Comparison of ENCODE assay signal across 16 cellular contexts in genomic region chr4:73727685-73728084, GRCh38. TPM values are rescaled to one million over a fixed set of nuclear protein-coding genes. Genes with fewer than 3 reads are reported as not detected.
DNase-seq lines count a peak whose midpoint lies in the region; ATAC-seq and TF ChIP-seq lines count a peak whose summit lies in the region.
"Had no signal": no experiment of that assay in that cellular context is flagged by ENCODE, and none has a peak within 500 bp of the region (broad histone marks: within the 10 kb centered on the region; RNA-seq: fewer than 3 reads in every experiment).

No MANE protein-coding gene starts in this region.

- H3K4me3 Mint-ChIP-seq in H9: no peak overlapping the region
- H3K4me3 Mint-ChIP-seq: activated naive CD8-positive, alpha-beta T cell treated with anti-CD3 and anti-CD28 coated beads, Interleukin-2, amount 10 ng/mL, durations not matched to agents 7 days and 5 days; endodermal cell had no signal

- H2BK15ac ChIP-seq in H9 (ENCODE audit: low read depth, low read length): no peak overlapping the region

- no peaks in the 10 kb centered on the region for H3K27me3 Mint-ChIP-seq in H9 (ENCODE audit: low read depth)

- H2BK120ac ChIP-seq in H9 (ENCODE audit: low read depth, low read length, poor library complexity, severe bottlenecking): no peak overlapping the region

- no peak overlapping the region for H4K5ac ChIP-seq in H9 (ENCODE audit: insufficient read length, low read depth, low read length)

- H3K36me3 Mint-ChIP-seq in H9 (ENCODE audit: insufficient read depth in 1 of 3, low read depth in 3 of 3): no peaks in the 10 kb centered on the region
- H3K36me3 Mint-ChIP-seq: activated naive CD8-positive, alpha-beta T cell treated with anti-CD3 and anti-CD28 coated beads, Interleukin-2, amount 10 ng/mL, durations not matched to agents 7 days and 5 days had no signal

- no peaks in the 10 kb centered on the region for H3K9me3 ChIP-seq in H9 (ENCODE audit: control insufficient read depth, low read depth, low read length)
- H3K9me3 ChIP-seq in right lobe of liver: no peaks in the 10 kb centered on the region
- H3K9me3 ChIP-seq: HAP-1 had no signal

- H3K79me2 ChIP-seq in H9 (ENCODE audit: insufficient read depth, low read length): no peaks in the 10 kb centered on the region

- no peak overlapping the region for H3T11ph ChIP-seq in H9 (ENCODE audit: low read length)

- H3K79me1 ChIP-seq in H9 (ENCODE audit: insufficient read depth, low read depth, low read length, poor library complexity, severe bottlenecking): no peaks in the 10 kb centered on the region

- WGBS in H9 (ENCODE audit: extremely low coverage, insufficient read length, low lambda C conversion rate): no CpG with 5 or more reads among the region's 8 CpGs
- 71% methylated on average over 3 of the region's 8 CpGs for WGBS in right lobe of liver (ENCODE audit: insufficient coverage, low coverage, low lambda C conversion rate, missing lambda C conversion rate)

- H3K18ac ChIP-seq in H9 (ENCODE audit: insufficient read length, low read depth, low read length): no peak overlapping the region

- H2AK5ac ChIP-seq in H9 (ENCODE audit: insufficient read length, low read length): no peak overlapping the region

- H3K14ac ChIP-seq in H9 (ENCODE audit: insufficient read depth, low read length): 0 out of 2 replicates have a peak overlapping the region, but pooled peaks have one; percentile 24

- no peaks in the 10 kb centered on the region for H4K20me1 ChIP-seq in H9 (ENCODE audit: control insufficient read depth, insufficient read depth, insufficient read length)

- no peak overlapping the region for H3K27ac Mint-ChIP-seq in H9
- H3K27ac Mint-ChIP-seq: activated naive CD8-positive, alpha-beta T cell treated with anti-CD3 and anti-CD28 coated beads, Interleukin-2, amount 10 ng/mL, durations not matched to agents 7 days and 5 days; endodermal cell had no signal

- H3K9ac ChIP-seq in H9 (ENCODE audit: extremely low read depth, insufficient read length, low read length): no peak overlapping the region

- H3K36me3 ChIP-seq in right lobe of liver: no peaks in the 10 kb centered on the region
- H3K36me3 ChIP-seq: HAP-1 had no signal

- H3K27ac ChIP-seq in H9 (ENCODE audit: insufficient read length, low read depth, low read length) (no peak overlapping the region), right lobe of liver (no peak overlapping the region)

- H3K27me3 ChIP-seq in H9 (ENCODE audit: insufficient read depth, low read length) (no peaks in the 10 kb centered on the region), right lobe of liver (no peaks in the 10 kb centered on the region)

- H3K4ac ChIP-seq in H9 (ENCODE audit: low read depth, low read length): no peak overlapping the region

- no peak overlapping the region for H3K23ac ChIP-seq in H9 (ENCODE audit: insufficient read length, low read depth, low read length)

- no peaks in the 10 kb centered on the region for H3K23me2 ChIP-seq in H9 (ENCODE audit: insufficient read length, low read depth, low read length, poor library complexity, severe bottlenecking)

- ATAC-seq in GM18520 (IDR thresholded peaks at IDR 0.05; ENCODE audit: unreplicated experiment) (peak; percentile 69), HG03469 (IDR thresholded peaks at IDR 0.05; ENCODE audit: unreplicated experiment) (peak; percentile 61), right lobe of liver (no peak)
- ATAC-seq: sciatic nerve had no signal

- H3K9me3 Mint-ChIP-seq in H9: no peaks in the 10 kb centered on the region
- H3K9me3 Mint-ChIP-seq: activated naive CD8-positive, alpha-beta T cell treated with anti-CD3 and anti-CD28 coated beads, Interleukin-2, amount 10 ng/mL, durations not matched to agents 7 days and 5 days; endodermal cell had no signal

- DNase-seq in H9 (no peak), islet precursor cell (peak; percentile 52), NCI-H2196 treated with DMSO at 0.1 percent for 48 hours (lab: John Stamatoyannopoulos, UW; ENCODE audit: unreplicated experiment) (no peak), OCI-M1 (lab: John Stamatoyannopoulos, UW) (no peak), right lobe of liver (no peak), NCI-H1417 (lab: John Stamatoyannopoulos, UW) (no peak)
- DNase-seq: activated CD4-positive, alpha-beta T cell treated with anti-CD3 and anti-CD28 coated beads, Interleukin-2, amount 50 U/mL, for 4 hours; activated naive CD8-positive, alpha-beta T cell treated with anti-CD3 and anti-CD28 coated beads, Interleukin-2, amount 10 ng/mL, durations not matched to agents 7 days and 5 days; C1 segment of cervical spinal cord; endodermal cell; KG1; NCI-H524 treated with DMSO at 0.1 percent for 48 hours had no signal

- H3K4me2 ChIP-seq in H9 (ENCODE audit: insufficient read depth, insufficient read length, low read length): no peak overlapping the region

- H3K56ac ChIP-seq in H9 (ENCODE audit: insufficient read length, low read depth, low read length): no peak overlapping the region

- H2BK5ac ChIP-seq in H9 (ENCODE audit: insufficient read length, low read length): no peak overlapping the region

- TF ChIP-seq CTCF in H9 (conservative IDR thresholded peaks at IDR 0.05): no peak
- TF ChIP-seq CTCF in right lobe of liver (IDR thresholded peaks at IDR 0.05): no peak

- no peak overlapping the region for H2AFZ ChIP-seq in H9 (ENCODE audit: low read length)

- TF ChIP-seq POLR2A in right lobe of liver (IDR thresholded peaks at IDR 0.05): no peak

- peaks cover 2 to 6% of the 10 kb centered on the region in 2 experiments; a peak in 2 of 4 replicates for H3K4me1 Mint-ChIP-seq in H9
- H3K4me1 Mint-ChIP-seq: activated naive CD8-positive, alpha-beta T cell treated with anti-CD3 and anti-CD28 coated beads, Interleukin-2, amount 10 ng/mL, durations not matched to agents 7 days and 5 days had no signal

- intact Hi-C loops in right lobe of liver (cut with DNase I): no loop called here

- H3K4me3 ChIP-seq in right lobe of liver: no peak overlapping the region
- H3K4me3 ChIP-seq: HAP-1 had no signal

- H4K91ac ChIP-seq in H9 (ENCODE audit: insufficient read length, low read depth, low read length): no peak overlapping the region

- no peak overlapping the region for H2BK12ac ChIP-seq in H9 (ENCODE audit: insufficient read length, low read depth, low read length)

- H4K8ac ChIP-seq in H9 (replicated peaks; ENCODE audit: insufficient read length, low read depth, low read length): no peak overlapping the region

- H2BK20ac ChIP-seq in H9 (ENCODE audit: low read depth, low read length, poor library complexity, severe bottlenecking): no peak overlapping the region

- H3K4me1 ChIP-seq in H9 (ENCODE audit: insufficient read depth, low read length): peaks cover 2% of the 10 kb centered on the region; the same call in 1 of the 2 replicates
- no peaks in the 10 kb centered on the region for H3K4me1 ChIP-seq in right lobe of liver
- H3K4me1 ChIP-seq: HAP-1 had no signal

RNA-seq across cellular contexts. Expression of gene CXCL8, which starts 12.7 kb away (rescaled TPM):
- total RNA-seq in H9 (2021): not detected in 2 replicates
- total RNA-seq in right lobe of liver: 10 to 100 TPM in 3 of 6 experiments, 1 to 10 TPM in 1, under 1 TPM in 2; 0.31 to 32.8 (median 12.9) TPM
- total RNA-seq: endodermal cell had no signal

Comparison
In these comparisons a context has a peak if more than half of its experiments do, and no peak if none do; other contexts are left out.
1. ATAC-seq: peak in GM18520 (single experiment) and HG03469 (single experiment); none in right lobe of liver (0 of 4).